32 cellular contexts compared by ENCODE assay signal in the genomic region with DNA sequence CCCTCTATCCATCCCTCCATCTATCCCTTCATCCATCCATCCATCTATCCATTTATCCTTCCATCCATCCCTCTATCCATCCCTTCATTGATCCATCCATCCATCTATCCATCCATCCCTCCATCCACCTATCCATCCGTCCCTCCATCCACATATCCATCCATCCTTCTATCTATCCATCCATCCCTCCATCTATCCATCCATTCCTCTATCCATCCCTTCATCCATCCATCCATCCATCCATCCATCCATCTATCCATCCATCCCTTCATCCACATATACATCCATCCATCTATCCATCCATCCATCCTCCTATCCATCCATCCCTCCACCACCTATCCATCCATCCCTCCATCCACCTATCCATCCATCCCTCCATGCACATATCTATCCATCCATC. TPM values are rescaled to one million over a fixed set of nuclear protein-coding genes. Genes with fewer than 3 reads are reported as not detected.
"Had no signal": no experiment of that assay in that cellular context is flagged by ENCODE, and none has a peak within 500 bp of the region (broad histone marks: within the 10 kb centered on the region; RNA-seq: fewer than 3 reads in every experiment).

No MANE protein-coding gene starts in this region.

- FAIRE-seq: pancreas had no signal

- H3K27ac ChIP-seq: neutrophil, pancreas, right atrium auricular region, spleen, suprapubic skin, testis, tibial artery, upper lobe of right lung had no signal

- H3K4me1 ChIP-seq: pancreas, spleen, testis, upper lobe of right lung had no signal

- H3K9me3 ChIP-seq: neutrophil, pancreas, prostate gland, right atrium auricular region, spleen, suprapubic skin, testis, tibial artery, transverse colon, upper lobe of right lung had no signal

- H3K4me3 ChIP-seq: pancreas, prostate gland, right atrium auricular region, skin epidermis, smooth muscle cell, spleen, suprapubic skin, testis, tibial artery, transverse colon, upper lobe of right lung had no signal

- H3K36me3 ChIP-seq: neutrophil, pancreas, prostate gland, right atrium auricular region, spleen, suprapubic skin, tibial artery, transverse colon, upper lobe of right lung had no signal

- DNase-seq: naive B cell; naive thymus-derived CD8-positive, alpha-beta T cell; nephron progenitor cell; nucleus accumbens; retina; stimulated activated CD4-positive, alpha-beta T cell treated with anti-CD3 and anti-CD28 coated beads, Interleukin-12 subunit alpha, Interleukin-12 subunit beta, amount 100 ng/mL, for 4 hours; stimulated activated CD4-positive, alpha-beta T cell treated with anti-CD3 and anti-CD28 coated beads, Interleukin-1b, Interleukin-23, amount 100 ng/mL, for 48 hours; stimulated activated CD4-positive, alpha-beta T cell treated with anti-CD3 and anti-CD28 coated beads, Interleukin-4, amount 100 ng/mL, for 1 hour; stimulated activated CD4-positive, alpha-beta T cell treated with anti-CD3 and anti-CD28 coated beads, Interleukin-4, amount 100 ng/mL, for 4 hours; stimulated activated CD8-positive, alpha-beta memory T cell treated with anti-CD3 and anti-CD28 coated beads, Interleukin-4, amount 100 ng/mL, for 48 hours; stimulated activated naive CD4-positive, alpha-beta T cell; stimulated activated naive CD8-positive, alpha-beta T cell treated with anti-CD3 and anti-CD28 coated beads, Interleukin-15, amount 100 ng/mL, for 72 hours; stimulated activated naive CD8-positive, alpha-beta T cell treated with anti-CD3 and anti-CD28 coated beads, Interleukin-15, Interleukin-2, amounts not matched to agents 100 U/mL and 50 U/mL, for 24 hours; substantia nigra; testis; transverse colon had no signal

- H3K27me3 ChIP-seq: pancreas, right atrium auricular region, suprapubic skin, testis, transverse colon, upper lobe of right lung had no signal

- H3K4me2 ChIP-seq: smooth muscle cell had no signal

- ATAC-seq: naive thymus-derived CD8-positive, alpha-beta T cell; natural killer cell treated with Interleukin-12 subunit alpha and Interleukin-12 subunit beta and Interleukin-15 and Interleukin-18, amount 100 ng/mL, for 72 hours; pancreas; sciatic nerve; stimulated activated memory B cell treated with anti-CD40 and anti-IgM and Interleukin-4, amounts not matched to agents 10 μg/mL and 1 μg/mL and 100 μg/mL, for 72 hours; stimulated activated naive CD8-positive, alpha-beta T cell treated with anti-CD3 and anti-CD28 coated beads, Interleukin-15, amount 100 ng/mL, for 72 hours; stimulated activated naive CD8-positive, alpha-beta T cell treated with anti-CD3 and anti-CD28 coated beads, Interleukin-15, Interleukin-2, amounts not matched to agents 100 U/mL and 50 U/mL, for 24 hours; upper lobe of right lung had no signal

RNA-seq across cellular contexts. Expression of gene MATN1, which starts 23.6 kb away (rescaled TPM):
- total RNA-seq: posterior vena cava, pulmonary artery endothelial cell, right atrium auricular region, transverse colon, upper lobe of right lung had no signal

RNA-seq across cellular contexts. Expression of gene LAPTM5, which starts 57.8 kb away (rescaled TPM):
- total RNA-seq: osteocyte had no signal
